In the genomic region with DNA sequence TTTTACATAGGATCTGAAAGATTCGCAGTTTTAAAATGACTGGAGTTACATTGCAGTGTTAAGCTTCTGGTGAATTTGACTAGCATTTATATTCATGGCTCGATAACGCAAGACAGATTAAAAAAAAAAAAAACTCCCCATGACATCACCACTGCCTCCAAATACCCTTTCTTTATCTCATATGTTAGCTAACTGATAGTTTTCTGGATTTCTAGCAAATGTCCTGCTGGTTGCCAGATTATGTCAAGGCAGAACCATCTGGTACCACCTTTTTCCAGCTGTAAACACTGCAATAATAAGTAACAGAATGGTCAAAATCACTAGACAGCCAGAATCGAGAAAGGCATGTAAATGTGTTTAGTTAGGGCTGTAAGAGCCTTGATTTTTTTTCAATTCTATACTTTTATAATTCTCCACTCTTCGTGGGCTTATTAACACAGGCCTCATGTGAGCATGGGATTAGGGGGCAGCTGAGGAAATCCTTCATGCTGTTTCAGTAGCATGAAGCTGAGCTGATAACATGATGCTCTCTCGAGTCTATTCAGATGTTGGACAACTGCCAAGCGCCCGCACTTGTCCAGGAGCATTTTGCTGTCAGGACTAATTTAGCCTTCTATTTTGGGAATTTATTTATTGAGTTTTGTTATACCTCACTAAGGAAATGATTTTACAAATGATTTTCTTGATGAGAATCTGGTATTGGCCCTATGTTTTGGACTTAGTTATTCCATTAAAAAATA, we compare ENCODE assay signal across 13 cellular contexts.
DNase-seq lines count a peak whose midpoint lies in the region; TF ChIP-seq lines count a peak whose summit lies in the region.
"Had no signal": no experiment of that assay in that cellular context is flagged by ENCODE, and none has a peak within 500 bp of the region (broad histone marks: within the 10 kb centered on the region; RNA-seq: fewer than 3 reads in every experiment).

No MANE protein-coding gene starts in this region.

- CTCF ChIA-PET in HEK293 (lab: Yijun Ruan, JAX), result interaction anchor here (0.6 to 9.4 kb wide), 3 partner anchors 207 to 988 kb away, joined by 3 to 124 read pairs (median 16); partner anchors contain the start of gene CARMIL1

- H3K4me1 ChIP-seq in HEK293 (ENCODE audit: control insufficient read depth, insufficient read depth, low read length), result peaks cover 21% of the 10 kb centered on the region
- H3K4me1 ChIP-seq in esophagus squamous epithelium, result peaks cover 0 to 8% (median 0%) of the 10 kb centered on the region in 3 donors

- H3K9me3 ChIP-seq in HEK293 (ENCODE audit: control insufficient read depth, insufficient read depth, low read depth, low read length) (no peaks in the 10 kb centered on the region), esophagus squamous epithelium (no peaks in the 10 kb centered on the region)
- H3K9me3 ChIP-seq: neutrophil, tibial artery had no signal

- DNase-seq in NCI-H2227 (lab: John Stamatoyannopoulos, UW; ENCODE audit: unreplicated experiment) (peak; percentile 90), amniotic epithelial cell (ENCODE audit: low read depth) (peak; percentile 63), myocyte (ENCODE audit: low read depth) (peak; percentile 83), GM19238 (ENCODE audit: insufficient read length, low spot score) (no peak), GM19240 (ENCODE audit: insufficient read length, low spot score) (no peak), esophagus squamous epithelium (lab: John Stamatoyannopoulos, UW) (no peak), middle frontal gyrus (ENCODE audit: extremely low spot score, low spot score) (no peak)
- DNase-seq: activated CD4-positive, alpha-beta memory T cell treated with anti-CD3 and anti-CD28 coated beads, Interleukin-2, amount 10 ng/mL, durations not matched to agents 7 days and 5 days; CD4-positive, CD25-positive, alpha-beta regulatory T cell; Kasumi-1; tibial artery had no signal

- H3K4me3 ChIP-seq in HEK293 (ENCODE audit: low read depth, low read length), result no peak overlapping the region
- H3K4me3 ChIP-seq in esophagus squamous epithelium, result no peak overlapping the region
- H3K4me3 ChIP-seq: tibial artery had no signal

- POLR2A ChIA-PET in HEK293 (lab: Yijun Ruan, JAX), result interaction anchor here (0.7 kb wide), 1 partner anchor 23 kb away, joined by 3 read pairs; no protein-coding TSS in a partner anchor

- no peak for TF ChIP-seq POLR2A in esophagus squamous epithelium (IDR thresholded peaks at IDR 0.05)

- TF ChIP-seq CTCF in HEK293 (tag by site-specific recombination; IDR thresholded peaks at IDR 0.05) (no peak), esophagus squamous epithelium (IDR thresholded peaks at IDR 0.05) (no peak)

- no peaks in the 10 kb centered on the region for H3K36me3 ChIP-seq in HEK293 (ENCODE audit: control insufficient read depth in 2 of 2, insufficient read depth in 1 of 2, low read length in 2 of 2)
- H3K36me3 ChIP-seq in esophagus squamous epithelium, result peaks cover 0 to 26% (median 0%) of the 10 kb centered on the region in 3 donors
- H3K36me3 ChIP-seq: neutrophil had no signal

- H3K27ac ChIP-seq in HEK293 (ENCODE audit: extremely low read depth, low read depth, low read length) (no peak overlapping the region), esophagus squamous epithelium (no peak overlapping the region)
- H3K27ac ChIP-seq: neutrophil, tibial artery had no signal

- intact Hi-C loops in esophagus squamous epithelium (cut with DNase I), result no loop called here

- 54 to 58% methylated on average over 8 of the region's 8 CpGs for WGBS in esophagus squamous epithelium, 2 donors

- H3K27me3 ChIP-seq in esophagus squamous epithelium, result no peaks in the 10 kb centered on the region
- H3K27me3 ChIP-seq: neutrophil, tibial artery had no signal

TF ChIP-seq in HEK293, 187 proteins besides CTCF, POLR2A, EP300 and RAD21 (continues in another document):
- TF ChIP-seq, protein P1, sequence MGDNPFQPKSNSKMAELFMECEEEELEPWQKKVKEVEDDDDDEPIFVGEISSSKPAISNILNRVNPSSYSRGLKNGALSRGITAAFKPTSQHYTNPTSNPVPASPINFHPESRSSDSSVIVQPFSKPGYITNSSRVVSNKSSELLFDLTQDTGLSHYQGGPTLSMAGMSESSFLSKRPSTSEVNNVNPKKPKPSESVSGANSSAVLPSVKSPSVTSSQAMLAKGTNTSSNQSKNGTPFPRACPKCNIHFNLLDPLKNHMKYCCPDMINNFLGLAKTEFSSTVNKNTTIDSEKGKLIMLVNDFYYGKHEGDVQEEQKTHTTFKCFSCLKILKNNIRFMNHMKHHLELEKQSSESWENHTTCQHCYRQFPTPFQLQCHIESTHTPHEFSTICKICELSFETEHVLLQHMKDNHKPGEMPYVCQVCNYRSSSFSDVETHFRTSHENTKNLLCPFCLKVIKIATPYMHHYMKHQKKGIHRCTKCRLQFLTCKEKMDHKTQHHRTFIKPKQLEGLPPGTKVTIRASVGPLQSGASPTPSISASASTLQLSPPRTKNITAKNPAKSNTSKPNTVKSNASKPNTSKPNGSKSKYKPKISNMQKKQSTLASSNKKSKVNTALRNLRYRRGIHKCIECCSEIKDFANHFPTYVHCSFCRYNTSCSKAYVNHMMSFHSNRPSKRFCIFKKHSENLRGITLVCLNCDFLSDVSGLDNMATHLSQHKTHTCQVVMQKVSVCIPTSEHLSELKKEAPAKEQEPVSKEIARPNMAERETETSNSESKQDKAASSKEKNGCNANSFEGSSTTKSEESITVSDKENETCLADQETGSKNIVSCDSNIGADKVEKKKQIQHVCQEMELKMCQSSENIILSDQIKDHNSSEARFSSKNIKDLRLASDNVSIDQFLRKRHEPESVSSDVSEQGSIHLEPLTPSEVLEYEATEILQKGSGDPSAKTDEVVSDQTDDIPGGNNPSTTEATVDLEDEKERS (tag by site-specific recombination; IDR thresholded peaks at IDR 0.05), result no peak
- TF ChIP-seq, protein P2, sequence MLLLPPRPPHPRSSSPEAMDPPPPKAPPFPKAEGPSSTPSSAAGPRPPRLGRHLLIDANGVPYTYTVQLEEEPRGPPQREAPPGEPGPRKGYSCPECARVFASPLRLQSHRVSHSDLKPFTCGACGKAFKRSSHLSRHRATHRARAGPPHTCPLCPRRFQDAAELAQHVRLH (tag by site-specific recombination; IDR thresholded peaks at IDR 0.05), result no peak
- TF ChIP-seq KLF8 (tag by site-specific recombination; IDR thresholded peaks at IDR 0.05) (no peak), ZNF174 (tag by site-specific recombination; IDR thresholded peaks at IDR 0.05) (no peak), GFI1B (tag by site-specific recombination; IDR thresholded peaks at IDR 0.05) (no peak), ZNF514 (tag by site-specific recombination; IDR thresholded peaks at IDR 0.05) (no peak), ZNF629 (tag by site-specific recombination; IDR thresholded peaks at IDR 0.05) (peak; percentile 66), SETDB1 (IDR thresholded peaks at IDR 0.05; ENCODE audit: insufficient read length, low read length) (no peak), PRDM1 (tag by site-specific recombination; IDR thresholded peaks at IDR 0.05) (no peak), ZNF433 (tag by site-specific recombination; IDR thresholded peaks at IDR 0.05; ENCODE audit: low read depth) (no peak), AEBP2 (tag by site-specific recombination; IDR thresholded peaks at IDR 0.05; ENCODE audit: borderline replicate concordance) (no peak), ZBTB6 (tag by site-specific recombination; IDR thresholded peaks at IDR 0.05) (no peak)
- TF ChIP-seq, protein P3, sequence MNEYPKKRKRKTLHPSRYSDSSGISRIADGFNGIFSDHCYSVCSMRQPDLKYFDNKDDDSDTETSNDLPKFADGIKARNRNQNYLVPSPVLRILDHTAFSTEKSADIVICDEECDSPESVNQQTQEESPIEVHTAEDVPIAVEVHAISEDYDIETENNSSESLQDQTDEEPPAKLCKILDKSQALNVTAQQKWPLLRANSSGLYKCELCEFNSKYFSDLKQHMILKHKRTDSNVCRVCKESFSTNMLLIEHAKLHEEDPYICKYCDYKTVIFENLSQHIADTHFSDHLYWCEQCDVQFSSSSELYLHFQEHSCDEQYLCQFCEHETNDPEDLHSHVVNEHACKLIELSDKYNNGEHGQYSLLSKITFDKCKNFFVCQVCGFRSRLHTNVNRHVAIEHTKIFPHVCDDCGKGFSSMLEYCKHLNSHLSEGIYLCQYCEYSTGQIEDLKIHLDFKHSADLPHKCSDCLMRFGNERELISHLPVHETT (tag by site-specific recombination; IDR thresholded peaks at IDR 0.05), result no peak
- TF ChIP-seq, protein P4, sequence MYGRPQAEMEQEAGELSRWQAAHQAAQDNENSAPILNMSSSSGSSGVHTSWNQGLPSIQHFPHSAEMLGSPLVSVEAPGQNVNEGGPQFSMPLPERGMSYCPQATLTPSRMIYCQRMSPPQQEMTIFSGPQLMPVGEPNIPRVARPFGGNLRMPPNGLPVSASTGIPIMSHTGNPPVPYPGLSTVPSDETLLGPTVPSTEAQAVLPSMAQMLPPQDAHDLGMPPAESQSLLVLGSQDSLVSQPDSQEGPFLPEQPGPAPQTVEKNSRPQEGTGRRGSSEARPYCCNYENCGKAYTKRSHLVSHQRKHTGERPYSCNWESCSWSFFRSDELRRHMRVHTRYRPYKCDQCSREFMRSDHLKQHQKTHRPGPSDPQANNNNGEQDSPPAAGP (tag by site-specific recombination; IDR thresholded peaks at IDR 0.05), result no peak

Comparison
In these comparisons a context has a peak if more than half of its experiments do, and no peak if none do; other contexts are left out.
1. DNase-seq: peak in NCI-H2227 (single experiment), amniotic epithelial cell (single experiment) and myocyte (single experiment); none in GM19238 (single experiment), GM19240 (single experiment), esophagus squamous epithelium (single experiment) and middle frontal gyrus (single experiment).